Comparison of ENCODE assay signal across 1 cellular context in genomic region chr10:102644646-102645387, GRCh38.
A peak's percentile ranks its signal among the peaks of the same experiment; 100 is the strongest.
TF ChIP-seq lines count a peak whose summit lies in the region.

No MANE protein-coding gene starts in this region.

TF ChIP-seq in K562, 482 proteins besides CTCF, POLR2A, EP300 and RAD21 (continued from another document and continues in another):
- TF ChIP-seq SMAD4 (CRISPR knock-in tag; conservative IDR thresholded peaks at IDR 0.05) (0 out of 2 replicates have a peak, but pooled peaks have one; percentile 12), EGR1 (conservative IDR thresholded peaks at IDR 0.05) (no peak), ARID4B (CRISPR knock-in tag; IDR thresholded peaks at IDR 0.05) (peak; percentile 61), CBX5 (IDR thresholded peaks at IDR 0.05; ENCODE audit: borderline replicate concordance, low read depth) (no peak), ZNF57 (CRISPR knock-in tag; IDR thresholded peaks at IDR 0.05) (no peak), EP400 (IDR thresholded peaks at IDR 0.05) (peak; percentile 54; the same call in 1 of the 2 replicates), SAFB (IDR thresholded peaks at IDR 0.05; ENCODE audit: borderline replicate concordance, low read depth, low read length) (no peak), MAFF (IDR thresholded peaks at IDR 0.05; ENCODE audit: low read length) (no peak), KAT7 (CRISPR knock-in tag; IDR thresholded peaks at IDR 0.05; ENCODE audit: borderline replicate concordance) (peak; percentile 63; the same call in 1 of the 2 replicates), FOXJ2 (tag; IDR thresholded peaks at IDR 0.05) (peak; percentile 7; the same call in 1 of the 2 replicates), SRSF7 (optimal IDR thresholded peaks at IDR 0.05; ENCODE audit: low read depth, low read length) (no peak), L3MBTL2 (IDR thresholded peaks at IDR 0.05) (peak; percentile 93), GABPB1 (CRISPR knock-in tag; IDR thresholded peaks at IDR 0.05) (peak; percentile 30; the same call in 1 of the 2 replicates), RBFOX2 (IDR thresholded peaks at IDR 0.05; ENCODE audit: low read depth, low read length) (peak; percentile 49), FUS (optimal IDR thresholded peaks at IDR 0.05; ENCODE audit: low read depth, low read length) (peak; percentile 31), ZNF408 (CRISPR knock-in tag; IDR thresholded peaks at IDR 0.05; ENCODE audit: low read depth) (no peak), GTF2F1 (IDR thresholded peaks at IDR 0.05; ENCODE audit: low read depth, low read length) (no peak)
- TF ChIP-seq, protein P1, sequence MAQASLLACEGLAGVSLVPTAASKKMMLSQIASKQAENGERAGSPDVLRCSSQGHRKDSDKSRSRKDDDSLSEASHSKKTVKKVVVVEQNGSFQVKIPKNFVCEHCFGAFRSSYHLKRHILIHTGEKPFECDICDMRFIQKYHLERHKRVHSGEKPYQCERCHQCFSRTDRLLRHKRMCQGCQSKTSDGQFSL (CRISPR knock-in tag; IDR thresholded peaks at IDR 0.05): 0 out of 2 replicates have a peak, but pooled peaks have one; percentile 13
- TF ChIP-seq, protein P1 (tag; IDR thresholded peaks at IDR 0.05): no peak
- TF ChIP-seq, protein P2, sequence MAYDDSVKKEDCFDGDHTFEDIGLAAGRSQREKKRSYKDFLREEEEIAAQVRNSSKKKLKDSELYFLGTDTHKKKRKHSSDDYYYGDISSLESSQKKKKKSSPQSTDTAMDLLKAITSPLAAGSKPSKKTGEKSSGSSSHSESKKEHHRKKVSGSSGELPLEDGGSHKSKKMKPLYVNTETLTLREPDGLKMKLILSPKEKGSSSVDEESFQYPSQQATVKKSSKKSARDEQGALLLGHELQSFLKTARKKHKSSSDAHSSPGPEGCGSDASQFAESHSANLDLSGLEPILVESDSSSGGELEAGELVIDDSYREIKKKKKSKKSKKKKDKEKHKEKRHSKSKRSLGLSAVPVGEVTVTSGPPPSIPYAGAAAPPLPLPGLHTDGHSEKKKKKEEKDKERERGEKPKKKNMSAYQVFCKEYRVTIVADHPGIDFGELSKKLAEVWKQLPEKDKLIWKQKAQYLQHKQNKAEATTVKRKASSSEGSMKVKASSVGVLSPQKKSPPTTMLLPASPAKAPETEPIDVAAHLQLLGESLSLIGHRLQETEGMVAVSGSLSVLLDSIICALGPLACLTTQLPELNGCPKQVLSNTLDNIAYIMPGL (CRISPR knock-in tag; IDR thresholded peaks at IDR 0.05): peak; percentile 58; the same call in 1 of the 2 replicates
- TF ChIP-seq, protein P3, sequence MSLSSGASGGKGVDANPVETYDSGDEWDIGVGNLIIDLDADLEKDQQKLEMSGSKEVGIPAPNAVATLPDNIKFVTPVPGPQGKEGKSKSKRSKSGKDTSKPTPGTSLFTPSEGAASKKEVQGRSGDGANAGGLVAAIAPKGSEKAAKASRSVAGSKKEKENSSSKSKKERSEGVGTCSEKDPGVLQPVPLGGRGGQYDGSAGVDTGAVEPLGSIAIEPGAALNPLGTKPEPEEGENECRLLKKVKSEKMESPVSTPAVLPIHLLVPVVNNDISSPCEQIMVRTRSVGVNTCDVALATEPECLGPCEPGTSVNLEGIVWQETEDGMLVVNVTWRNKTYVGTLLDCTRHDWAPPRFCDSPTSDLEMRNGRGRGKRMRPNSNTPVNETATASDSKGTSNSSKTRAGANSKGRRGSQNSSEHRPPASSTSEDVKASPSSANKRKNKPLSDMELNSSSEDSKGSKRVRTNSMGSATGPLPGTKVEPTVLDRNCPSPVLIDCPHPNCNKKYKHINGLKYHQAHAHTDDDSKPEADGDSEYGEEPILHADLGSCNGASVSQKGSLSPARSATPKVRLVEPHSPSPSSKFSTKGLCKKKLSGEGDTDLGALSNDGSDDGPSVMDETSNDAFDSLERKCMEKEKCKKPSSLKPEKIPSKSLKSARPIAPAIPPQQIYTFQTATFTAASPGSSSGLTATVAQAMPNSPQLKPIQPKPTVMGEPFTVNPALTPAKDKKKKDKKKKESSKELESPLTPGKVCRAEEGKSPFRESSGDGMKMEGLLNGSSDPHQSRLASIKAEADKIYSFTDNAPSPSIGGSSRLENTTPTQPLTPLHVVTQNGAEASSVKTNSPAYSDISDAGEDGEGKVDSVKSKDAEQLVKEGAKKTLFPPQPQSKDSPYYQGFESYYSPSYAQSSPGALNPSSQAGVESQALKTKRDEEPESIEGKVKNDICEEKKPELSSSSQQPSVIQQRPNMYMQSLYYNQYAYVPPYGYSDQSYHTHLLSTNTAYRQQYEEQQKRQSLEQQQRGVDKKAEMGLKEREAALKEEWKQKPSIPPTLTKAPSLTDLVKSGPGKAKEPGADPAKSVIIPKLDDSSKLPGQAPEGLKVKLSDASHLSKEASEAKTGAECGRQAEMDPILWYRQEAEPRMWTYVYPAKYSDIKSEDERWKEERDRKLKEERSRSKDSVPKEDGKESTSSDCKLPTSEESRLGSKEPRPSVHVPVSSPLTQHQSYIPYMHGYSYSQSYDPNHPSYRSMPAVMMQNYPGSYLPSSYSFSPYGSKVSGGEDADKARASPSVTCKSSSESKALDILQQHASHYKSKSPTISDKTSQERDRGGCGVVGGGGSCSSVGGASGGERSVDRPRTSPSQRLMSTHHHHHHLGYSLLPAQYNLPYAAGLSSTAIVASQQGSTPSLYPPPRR (CRISPR knock-in tag; IDR thresholded peaks at IDR 0.05; ENCODE audit: borderline replicate concordance): no peak
- TF ChIP-seq, protein P4, sequence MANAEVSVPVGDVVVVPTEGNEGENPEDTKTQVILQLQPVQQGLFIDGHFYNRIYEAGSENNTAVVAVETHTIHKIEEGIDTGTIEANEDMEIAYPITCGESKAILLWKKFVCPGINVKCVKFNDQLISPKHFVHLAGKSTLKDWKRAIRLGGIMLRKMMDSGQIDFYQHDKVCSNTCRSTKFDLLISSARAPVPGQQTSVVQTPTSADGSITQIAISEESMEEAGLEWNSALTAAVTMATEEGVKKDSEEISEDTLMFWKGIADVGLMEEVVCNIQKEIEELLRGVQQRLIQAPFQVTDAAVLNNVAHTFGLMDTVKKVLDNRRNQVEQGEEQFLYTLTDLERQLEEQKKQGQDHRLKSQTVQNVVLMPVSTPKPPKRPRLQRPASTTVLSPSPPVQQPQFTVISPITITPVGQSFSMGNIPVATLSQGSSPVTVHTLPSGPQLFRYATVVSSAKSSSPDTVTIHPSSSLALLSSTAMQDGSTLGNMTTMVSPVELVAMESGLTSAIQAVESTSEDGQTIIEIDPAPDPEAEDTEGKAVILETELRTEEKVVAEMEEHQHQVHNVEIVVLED (CRISPR knock-in tag; IDR thresholded peaks at IDR 0.05): no peak
- TF ChIP-seq, protein P5, sequence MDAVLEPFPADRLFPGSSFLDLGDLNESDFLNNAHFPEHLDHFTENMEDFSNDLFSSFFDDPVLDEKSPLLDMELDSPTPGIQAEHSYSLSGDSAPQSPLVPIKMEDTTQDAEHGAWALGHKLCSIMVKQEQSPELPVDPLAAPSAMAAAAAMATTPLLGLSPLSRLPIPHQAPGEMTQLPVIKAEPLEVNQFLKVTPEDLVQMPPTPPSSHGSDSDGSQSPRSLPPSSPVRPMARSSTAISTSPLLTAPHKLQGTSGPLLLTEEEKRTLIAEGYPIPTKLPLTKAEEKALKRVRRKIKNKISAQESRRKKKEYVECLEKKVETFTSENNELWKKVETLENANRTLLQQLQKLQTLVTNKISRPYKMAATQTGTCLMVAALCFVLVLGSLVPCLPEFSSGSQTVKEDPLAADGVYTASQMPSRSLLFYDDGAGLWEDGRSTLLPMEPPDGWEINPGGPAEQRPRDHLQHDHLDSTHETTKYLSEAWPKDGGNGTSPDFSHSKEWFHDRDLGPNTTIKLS (IDR thresholded peaks at IDR 0.05; ENCODE audit: borderline replicate concordance, low read depth): peak; percentile 28; the same call in 1 of the 2 replicates
- TF ChIP-seq, protein P6, sequence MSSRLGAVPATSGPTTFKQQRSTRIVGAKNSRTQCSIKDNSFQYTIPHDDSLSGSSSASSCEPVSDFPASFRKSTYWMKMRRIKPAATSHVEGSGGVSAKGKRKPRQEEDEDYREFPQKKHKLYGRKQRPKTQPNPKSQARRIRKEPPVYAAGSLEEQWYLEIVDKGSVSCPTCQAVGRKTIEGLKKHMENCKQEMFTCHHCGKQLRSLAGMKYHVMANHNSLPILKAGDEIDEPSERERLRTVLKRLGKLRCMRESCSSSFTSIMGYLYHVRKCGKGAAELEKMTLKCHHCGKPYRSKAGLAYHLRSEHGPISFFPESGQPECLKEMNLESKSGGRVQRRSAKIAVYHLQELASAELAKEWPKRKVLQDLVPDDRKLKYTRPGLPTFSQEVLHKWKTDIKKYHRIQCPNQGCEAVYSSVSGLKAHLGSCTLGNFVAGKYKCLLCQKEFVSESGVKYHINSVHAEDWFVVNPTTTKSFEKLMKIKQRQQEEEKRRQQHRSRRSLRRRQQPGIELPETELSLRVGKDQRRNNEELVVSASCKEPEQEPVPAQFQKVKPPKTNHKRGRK (tag; IDR thresholded peaks at IDR 0.05): no peak
